ENCODE assay signal across 17 cellular contexts in genomic region chr17:81046131-81046769, GRCh38. TPM values are rescaled to one million over a fixed set of nuclear protein-coding genes. Genes with fewer than 3 reads are reported as not detected.
DNase-seq lines count a peak whose midpoint lies in the region; ATAC-seq, FAIRE-seq and TF ChIP-seq lines count a peak whose summit lies in the region.
"Had no signal": no experiment of that assay in that cellular context is flagged by ENCODE, and none has a peak within 500 bp of the region (broad histone marks: within the 10 kb centered on the region; RNA-seq: fewer than 3 reads in every experiment).

No MANE protein-coding gene starts in this region.

- peak overlapping the region; percentile 97 for H3K27ac Mint-ChIP-seq in Caco-2 (ENCODE audit: unreplicated experiment)
- no peak overlapping the region for H3K27ac Mint-ChIP-seq in activated naive CD4-positive, alpha-beta T cell treated with anti-CD3 and anti-CD28 coated beads, Interleukin-2, amount 10 ng/mL, durations not matched to agents 7 days and 5 days
- H3K27ac Mint-ChIP-seq: naive thymus-derived CD4-positive, alpha-beta T cell had no signal

- TF ChIP-seq EP300 in HepG2 (IDR thresholded peaks at IDR 0.05; ENCODE audit: low read depth in 2 of 2, low read length in 2 of 2) (no peak), HepG2 (CRISPR knock-in tag; IDR thresholded peaks at IDR 0.05; ENCODE audit: borderline replicate concordance) (no peak)

- H3K27ac ChIP-seq in VCaP: peak overlapping the region; percentile 95
- H3K27ac ChIP-seq in HepG2 (ENCODE audit: extremely low read length, insufficient read depth, low read length): no peak overlapping the region
- H3K27ac ChIP-seq in gastrocnemius medialis: peak overlapping the region; percentile 61 to 78 (median 72)
- H3K27ac ChIP-seq in tibial artery: no peak overlapping the region

- TF ChIP-seq POLR2A in HepG2 (IDR thresholded peaks at IDR 0.05; ENCODE audit: insufficient read depth in 1 of 2, low read depth in 2 of 2, low read length in 2 of 2) (no peak), gastrocnemius medialis (IDR thresholded peaks at IDR 0.05) (no peak)

- H3K9me3 ChIP-seq in Caco-2 (no peaks in the 10 kb centered on the region), HepG2 (ENCODE audit: low read length) (no peaks in the 10 kb centered on the region), gastrocnemius medialis (no peaks in the 10 kb centered on the region), tibial artery (no peaks in the 10 kb centered on the region)

- BruUV-seq in Caco-2 (replicated peaks; lab: Mats Ljungman, UMichigan): no TSS peak
- no TSS peak for BruUV-seq in HepG2 (replicated peaks; lab: Mats Ljungman, UMichigan)

- H3K27me3 Mint-ChIP-seq in Caco-2 (ENCODE audit: insufficient read depth, unreplicated experiment): no peaks in the 10 kb centered on the region
- H3K27me3 Mint-ChIP-seq in activated naive CD4-positive, alpha-beta T cell treated with anti-CD3 and anti-CD28 coated beads, Interleukin-2, amount 10 ng/mL, durations not matched to agents 7 days and 5 days: peaks cover 19% of the 10 kb centered on the region
- H3K27me3 Mint-ChIP-seq: naive thymus-derived CD4-positive, alpha-beta T cell had no signal

- H3K36me3 Mint-ChIP-seq in Caco-2 (ENCODE audit: insufficient read depth, unreplicated experiment): peaks cover 46% of the 10 kb centered on the region
- H3K36me3 Mint-ChIP-seq in activated naive CD4-positive, alpha-beta T cell treated with anti-CD3 and anti-CD28 coated beads, Interleukin-2, amount 10 ng/mL, durations not matched to agents 7 days and 5 days: no peaks in the 10 kb centered on the region
- H3K36me3 Mint-ChIP-seq: naive thymus-derived CD4-positive, alpha-beta T cell had no signal

- ATAC-seq in HepG2 (no peak), gastrocnemius medialis (no peak)
- ATAC-seq: naive thymus-derived CD4-positive, alpha-beta T cell had no signal

- in situ Hi-C loops in HepG2 (cut with HindIII; ENCODE audit: extremely low pct_ligation_motif_present, low pct_unique_long_range_greater_than_20kb): no loop called here
- in situ Hi-C loops in gastrocnemius medialis (cut with MboI; ENCODE audit: low sequenced_read_pairs in 4 of 4): no loop called here

- H2AFZ ChIP-seq in HepG2 (ENCODE audit: low read length): no peak overlapping the region

- POLR2A ChIA-PET in Caco-2 (lab: Charles Lee) (no interaction called here), HepG2 (lab: Yijun Ruan, JAX) (interaction anchor here (1.0 to 2.7 kb wide), 4 partner anchors 8 to 49 kb away, joined by 3 to 7 read pairs (median 4); partner anchors contain the start of gene BAIAP2)

- no peaks in the 10 kb centered on the region for H3K27me3 ChIP-seq in Caco-2 (replicated peaks; ENCODE audit: control insufficient read depth, insufficient read depth, low read length)
- H3K27me3 ChIP-seq in HepG2 (ENCODE audit: control insufficient read depth in 1 of 2, insufficient read depth in 2 of 2, low read length in 2 of 2): no peaks in the 10 kb centered on the region
- H3K27me3 ChIP-seq in gastrocnemius medialis: no peaks in the 10 kb centered on the region
- peaks cover 0 to 45% of the 10 kb centered on the region in 2 donors for H3K27me3 ChIP-seq in tibial artery

- H3K9me3 Mint-ChIP-seq in Caco-2 (ENCODE audit: unreplicated experiment): no peaks in the 10 kb centered on the region
- no peaks in the 10 kb centered on the region for H3K9me3 Mint-ChIP-seq in activated naive CD4-positive, alpha-beta T cell treated with anti-CD3 and anti-CD28 coated beads, Interleukin-2, amount 10 ng/mL, durations not matched to agents 7 days and 5 days
- H3K9me3 Mint-ChIP-seq: naive thymus-derived CD4-positive, alpha-beta T cell had no signal

- no peak overlapping the region for H3K9ac ChIP-seq in HepG2 (ENCODE audit: insufficient read depth, low read depth, low read length)

- H3K79me2 ChIP-seq in HepG2 (ENCODE audit: insufficient read depth, low read length): peaks cover 68% of the 10 kb centered on the region

- 95% methylated on average over 17 of the region's 17 CpGs for WGBS in HepG2 (ENCODE audit: low lambda C conversion rate)

- FAIRE-seq in HepG2 (lab: Jason Lieb, UNC): no peak
- FAIRE-seq: GM18507 had no signal

- peaks cover 57% of the 10 kb centered on the region for H3K4me1 ChIP-seq in Caco-2
- H3K4me1 ChIP-seq in HepG2 (ENCODE audit: insufficient read depth, low read length): peaks cover 79% of the 10 kb centered on the region
- peaks cover 20 to 34% of the 10 kb centered on the region in 2 donors for H3K4me1 ChIP-seq in gastrocnemius medialis
- peaks cover 0 to 63% (median 16%) of the 10 kb centered on the region in 4 donors for H3K4me1 ChIP-seq in tibial artery

- H3K4me3 ChIP-seq in Caco-2 (ENCODE audit: low read depth, low read length) (no peak overlapping the region), HepG2 (replicated peaks in 1 of 3; ENCODE audit: insufficient read depth in 1 of 3, low read depth in 2 of 3, low read length in 3 of 3) (no peak overlapping the region), gastrocnemius medialis (no peak overlapping the region), tibial artery (no peak overlapping the region)
- H3K4me3 ChIP-seq: lung, smooth muscle cell had no signal

- intact Hi-C loops in Caco-2 (cut with micrococcal nuclease; ENCODE audit: unreplicated experiment) (no loop called here), HepG2 (cut with micrococcal nuclease; ENCODE audit: unreplicated experiment) (loop anchor here (5.0 kb wide), 1 partner anchor 36 kb away; no protein-coding TSS in a partner anchor), gastrocnemius medialis (cut with DNase I; ENCODE audit: low total_unique reads) (no loop called here), tibial artery (cut with DNase I; ENCODE audit: low total_unique reads) (no loop called here)

- H3K4me1 Mint-ChIP-seq in Caco-2 (ENCODE audit: low read depth, unreplicated experiment): peaks cover 42% of the 10 kb centered on the region
- H3K4me1 Mint-ChIP-seq in activated naive CD4-positive, alpha-beta T cell treated with anti-CD3 and anti-CD28 coated beads, Interleukin-2, amount 10 ng/mL, durations not matched to agents 7 days and 5 days: peaks cover 8% of the 10 kb centered on the region

- DNase-seq in Caco-2 (no peak), HepG2 (ENCODE audit: low spot score) (no peak), gastrocnemius medialis (no peak), RKO (ENCODE audit: low spot score) (no peak), tibial artery (no peak)
- DNase-seq in activated CD8-positive, alpha-beta memory T cell treated with anti-CD3 and anti-CD28 coated beads, Interleukin-2, amount 50 U/mL, for 4 hours: no peak
- no peak for DNase-seq in activated naive CD4-positive, alpha-beta T cell treated with anti-CD3 and anti-CD28 coated beads, Interleukin-2, amount 10 ng/mL, durations not matched to agents 7 days and 5 days
- DNase-seq: activated CD4-positive, alpha-beta T cell treated with anti-CD3 and anti-CD28 coated beads, Interleukin-2, amount 50 U/mL, for 48 hours; amniotic stem cell; effector CD4-positive, alpha-beta T cell; naive thymus-derived CD4-positive, alpha-beta T cell; posterior cingulate gyrus; stimulated activated CD4-positive, alpha-beta T cell treated with anti-CD3 and anti-CD28 coated beads, Interleukin-4, amount 100 ng/mL, for 24 hours had no signal

- no peak overlapping the region for H3K4me2 ChIP-seq in HepG2 (ENCODE audit: low read depth, low read length)
- H3K4me2 ChIP-seq: smooth muscle cell had no signal

- H3K36me3 ChIP-seq in Caco-2 (ENCODE audit: control insufficient read depth, insufficient read depth, low read length) (peaks cover 1% of the 10 kb centered on the region; the same call in 1 of the 2 replicates), HepG2 (replicated peaks in 1 of 2; ENCODE audit: control insufficient read depth in 1 of 2, insufficient read depth in 2 of 2, low read length in 2 of 2) (no peaks in the 10 kb centered on the region), gastrocnemius medialis (no peaks in the 10 kb centered on the region), tibial artery (no peaks in the 10 kb centered on the region)

- peak overlapping the region; percentile 14 for H3K4me3 Mint-ChIP-seq in Caco-2 (ENCODE audit: unreplicated experiment)
- no peak overlapping the region for H3K4me3 Mint-ChIP-seq in activated naive CD4-positive, alpha-beta T cell treated with anti-CD3 and anti-CD28 coated beads, Interleukin-2, amount 10 ng/mL, durations not matched to agents 7 days and 5 days
- H3K4me3 Mint-ChIP-seq: naive thymus-derived CD4-positive, alpha-beta T cell had no signal

- CTCF ChIA-PET in Caco-2 (lab: Charles Lee) (no interaction called here), HepG2 (lab: Yijun Ruan, JAX; ENCODE audit: low intra/inter-chr PET ratio, low total read pairs) (no interaction called here)
- CTCF ChIA-PET in activated naive CD4-positive, alpha-beta T cell treated with anti-CD3 and anti-CD28 coated beads, Interleukin-2, amount 10 ng/mL, durations not matched to agents 7 days and 5 days (lab: Charles Lee): no interaction called here

- no peak for TF ChIP-seq RAD21 in HepG2 (CRISPR knock-in tag; IDR thresholded peaks at IDR 0.05)

- TF ChIP-seq CTCF in Caco-2 (IDR thresholded peaks at IDR 0.05; ENCODE audit: insufficient read depth in 1 of 2, low read depth in 1 of 2, low read length in 1 of 2, severe bottlenecking in 1 of 2, unreplicated experiment in 1 of 2): no peak
- no peak for TF ChIP-seq CTCF in VCaP (conservative IDR thresholded peaks at IDR 0.05)
- no peak for TF ChIP-seq CTCF in HepG2 (CRISPR knock-in tag; IDR thresholded peaks at IDR 0.05)
- TF ChIP-seq CTCF in gastrocnemius medialis (IDR thresholded peaks at IDR 0.05 in 4 of 5, conservative IDR thresholded peaks at IDR 0.05 in 1 of 5): no peak
- TF ChIP-seq CTCF in tibial artery (IDR thresholded peaks at IDR 0.05): no peak

- peaks cover 12% of the 10 kb centered on the region; the same call in 1 of the 2 replicates for H4K20me1 ChIP-seq in HepG2 (ENCODE audit: insufficient read depth, low read length)

RNA-seq across cellular contexts. Expression of gene BAIAP2, which starts 11.3 kb away (rescaled TPM):
- 52.6 and 57.7 TPM in 2 replicates for total RNA-seq in Caco-2 (2022)
- total RNA-seq in HepG2 (2016; rRNA removed; fragmentation: Illumina TruSeq; extraction: Trizol): 16.3 and 22.5 TPM in 2 replicates
- 8.5 and 9.9 TPM in 2 replicates for total RNA-seq in HepG2 (2016; cell fraction: cytosol; rRNA removed; fragmentation: Illumina TruSeq; extraction: Trizol; ENCODE audit: low read depth)
- total RNA-seq in HepG2 (2016; cell fraction: insoluble cytoplasmic fraction; rRNA removed; fragmentation: Illumina TruSeq; extraction: Trizol): 15.1 and 19.9 TPM in 2 replicates
- 11.6 and 11.8 TPM in 2 replicates for total RNA-seq in HepG2 (2016; cell fraction: membrane; rRNA removed; fragmentation: Illumina TruSeq; extraction: Trizol)
- 15.9 and 21.1 TPM in 2 replicates for total RNA-seq in HepG2 (2016; cell fraction: nucleus; rRNA removed; fragmentation: Illumina TruSeq; extraction: Trizol)
- polyA plus RNA-seq in HepG2 (2011; rRNA removed): 24.0 and 29.8 TPM in 2 replicates
- polyA plus RNA-seq in HepG2 (2011; cell fraction: cytosol; rRNA removed): 14.8 and 22.5 TPM in 2 replicates
- polyA plus RNA-seq in HepG2 (2011; cell fraction: nucleus; rRNA removed): 101 and 122 TPM in 2 replicates
- 34.4 and 34.9 TPM in 2 replicates for polyA plus RNA-seq in HepG2 (2012)
- 3.9 and 4.4 TPM in 2 replicates for polyA plus RNA-seq in HepG2 (2016; cell fraction: cytosol; fragmentation: Illumina TruSeq; extraction: Trizol; ENCODE audit: low read depth)
- 14.7 and 22.4 TPM in 2 replicates for polyA plus RNA-seq in HepG2 (2016; cell fraction: insoluble cytoplasmic fraction; fragmentation: Illumina TruSeq; extraction: Trizol; ENCODE audit: low read depth)
- polyA plus RNA-seq in HepG2 (2016; cell fraction: membrane; fragmentation: Illumina TruSeq; extraction: Trizol; ENCODE audit: low read depth): 6.8 and 8.2 TPM in 2 replicates
- polyA plus RNA-seq in HepG2 (2016; cell fraction: nucleus; fragmentation: Illumina TruSeq; extraction: Trizol; ENCODE audit: insufficient read depth, low read depth): 38.9 and 40.0 TPM in 2 replicates
- polyA minus RNA-seq in HepG2 (2011; rRNA and poly(A)+ RNA removed; ENCODE audit: low replicate concordance): 6.9 and 34.6 TPM in 2 replicates
- 19.5 and 20.5 TPM in 2 replicates for polyA minus RNA-seq in HepG2 (2011; cell fraction: cytosol; rRNA and poly(A)+ RNA removed)
- polyA minus RNA-seq in HepG2 (2011; cell fraction: nucleus; rRNA and poly(A)+ RNA removed): 51.2 and 56.7 TPM in 2 replicates
- total RNA-seq in gastrocnemius medialis: 10 to 100 TPM in 3 of 4 donors, 1 to 10 TPM in 1; 7.3 to 36.1 (median 15.4) TPM

RNA-seq across cellular contexts. Expression of gene CHMP6, which starts 54.6 kb away (rescaled TPM):
- total RNA-seq in Caco-2 (2022): 20.1 and 23.2 TPM in 2 replicates
- total RNA-seq in HepG2 (2016; rRNA removed; fragmentation: Illumina TruSeq; extraction: Trizol): 24.2 and 24.6 TPM in 2 replicates
- total RNA-seq in HepG2 (2016; cell fraction: cytosol; rRNA removed; fragmentation: Illumina TruSeq; extraction: Trizol; ENCODE audit: low read depth): 5.9 and 6.6 TPM in 2 replicates
- 24.5 and 25.5 TPM in 2 replicates for total RNA-seq in HepG2 (2016; cell fraction: insoluble cytoplasmic fraction; rRNA removed; fragmentation: Illumina TruSeq; extraction: Trizol)
- total RNA-seq in HepG2 (2016; cell fraction: membrane; rRNA removed; fragmentation: Illumina TruSeq; extraction: Trizol): 14.7 and 15.5 TPM in 2 replicates
- 12.8 and 13.9 TPM in 2 replicates for total RNA-seq in HepG2 (2016; cell fraction: nucleus; rRNA removed; fragmentation: Illumina TruSeq; extraction: Trizol)
- polyA plus RNA-seq in HepG2 (2011; rRNA removed): 11.1 and 17.7 TPM in 2 replicates
- 14.2 and 21.6 TPM in 2 replicates for polyA plus RNA-seq in HepG2 (2011; cell fraction: cytosol; rRNA removed)
- 31.7 and 32.3 TPM in 2 replicates for polyA plus RNA-seq in HepG2 (2011; cell fraction: nucleus; rRNA removed)
- polyA plus RNA-seq in HepG2 (2012): 10.1 and 14.6 TPM in 2 replicates
- 8.4 and 9.7 TPM in 2 replicates for polyA plus RNA-seq in HepG2 (2016; cell fraction: cytosol; fragmentation: Illumina TruSeq; extraction: Trizol; ENCODE audit: low read depth)
- polyA plus RNA-seq in HepG2 (2016; cell fraction: insoluble cytoplasmic fraction; fragmentation: Illumina TruSeq; extraction: Trizol; ENCODE audit: low read depth): 42.4 and 45.1 TPM in 2 replicates
- polyA plus RNA-seq in HepG2 (2016; cell fraction: membrane; fragmentation: Illumina TruSeq; extraction: Trizol; ENCODE audit: low read depth): 14.8 and 17.6 TPM in 2 replicates
- 34.7 and 37.8 TPM in 2 replicates for polyA plus RNA-seq in HepG2 (2016; cell fraction: nucleus; fragmentation: Illumina TruSeq; extraction: Trizol; ENCODE audit: insufficient read depth, low read depth)
- polyA minus RNA-seq in HepG2 (2011; rRNA and poly(A)+ RNA removed; ENCODE audit: low replicate concordance): 6.7 and 18.8 TPM in 2 replicates
- polyA minus RNA-seq in HepG2 (2011; cell fraction: cytosol; rRNA and poly(A)+ RNA removed): 8.2 and 11.1 TPM in 2 replicates
- 20.0 and 22.4 TPM in 2 replicates for polyA minus RNA-seq in HepG2 (2011; cell fraction: nucleus; rRNA and poly(A)+ RNA removed)
- total RNA-seq in gastrocnemius medialis: 10 to 100 TPM; 29.8 to 33.3 (median 33.0) TPM

Comparison
In these comparisons a context has a peak if more than half of its experiments do, and no peak if none do; other contexts are left out.
1. H3K27ac ChIP-seq: peak in VCaP (single experiment) and gastrocnemius medialis (4 of 4); none in HepG2 (single experiment) and tibial artery (0 of 2).